8 cellular contexts compared by ENCODE assay signal in genomic region chr15:81752149-81752942, GRCh38.
DNase-seq lines count a peak whose midpoint lies in the region; ATAC-seq lines count a peak whose summit lies in the region.

No MANE protein-coding gene starts in this region.

- no peaks in the 10 kb centered on the region for H3K4me1 ChIP-seq in mesenchymal stem cell (ENCODE audit: control insufficient read depth, insufficient read depth, low read depth, low read length)
- H3K4me1 ChIP-seq in effector memory CD4-positive, alpha-beta T cell (ENCODE audit: control insufficient read depth, insufficient read depth, low read length, poor library complexity, severe bottlenecking): no peaks in the 10 kb centered on the region

- peak overlapping the region; percentile 13 for H3K9ac ChIP-seq in mesenchymal stem cell (ENCODE audit: low read length)

- H3K4me3 ChIP-seq in mesenchymal stem cell (ENCODE audit: insufficient read depth in 1 of 2, low read depth in 1 of 2, low read length in 2 of 2): no peak overlapping the region
- no peak overlapping the region for H3K4me3 ChIP-seq in effector memory CD4-positive, alpha-beta T cell (ENCODE audit: insufficient read depth, low read depth, low read length, poor library complexity, severe bottlenecking)

- H3K14ac ChIP-seq in mesenchymal stem cell (ENCODE audit: low read length in 2 of 2): no peak overlapping the region

- no peak overlapping the region for H2AK5ac ChIP-seq in mesenchymal stem cell (ENCODE audit: low read length, severe bottlenecking)

- H3K27ac ChIP-seq in mesenchymal stem cell (ENCODE audit: low read length, poor library complexity, severe bottlenecking): no peak overlapping the region
- no peak overlapping the region for H3K27ac ChIP-seq in effector memory CD4-positive, alpha-beta T cell (ENCODE audit: insufficient read depth, low read length, poor library complexity, severe bottlenecking)

- ATAC-seq in GM21447 (IDR thresholded peaks at IDR 0.05; ENCODE audit: unreplicated experiment) (no peak), HG02981 (IDR thresholded peaks at IDR 0.05; ENCODE audit: unreplicated experiment) (no peak)

- no peak overlapping the region for H4K8ac ChIP-seq in mesenchymal stem cell (ENCODE audit: low read length)

- H2BK120ac ChIP-seq in mesenchymal stem cell (ENCODE audit: low read depth, low read length): no peak overlapping the region

- H3K27me3 ChIP-seq in mesenchymal stem cell (ENCODE audit: control insufficient read depth in 1 of 2, insufficient read depth in 1 of 2, low read length in 2 of 2): peaks cover 0 to 4% of the 10 kb centered on the region in 2 experiments
- H3K27me3 ChIP-seq in effector memory CD4-positive, alpha-beta T cell (replicated peaks; ENCODE audit: control insufficient read depth, insufficient read depth, low read length, poor library complexity, severe bottlenecking): no peaks in the 10 kb centered on the region

- WGBS in mesenchymal stem cell: 68% methylated on average over 3 of the region's 5 CpGs

- H3K9me3 ChIP-seq in mesenchymal stem cell (ENCODE audit: control insufficient read depth, low read length): no peaks in the 10 kb centered on the region
- H3K9me3 ChIP-seq in effector memory CD4-positive, alpha-beta T cell (ENCODE audit: control insufficient read depth, low read length): no peaks in the 10 kb centered on the region

- no peak overlapping the region for H3K18ac ChIP-seq in mesenchymal stem cell (ENCODE audit: low read depth in 1 of 2, low read length in 2 of 2)

- no peak overlapping the region for H3K4ac ChIP-seq in mesenchymal stem cell (ENCODE audit: low read depth in 1 of 2, low read length in 2 of 2)

- no peak overlapping the region for H2AFZ ChIP-seq in mesenchymal stem cell (ENCODE audit: low read depth, low read length)

- no peak overlapping the region for H2BK5ac ChIP-seq in mesenchymal stem cell (ENCODE audit: low read depth, low read length, poor library complexity, severe bottlenecking)

- H2BK12ac ChIP-seq in mesenchymal stem cell (ENCODE audit: low read length in 2 of 2): no peak overlapping the region

- H3K23ac ChIP-seq in mesenchymal stem cell (ENCODE audit: low read length in 2 of 2): no peak overlapping the region

- H4K91ac ChIP-seq in mesenchymal stem cell (ENCODE audit: low read length): no peak overlapping the region

- no peak overlapping the region for H2BK15ac ChIP-seq in mesenchymal stem cell (ENCODE audit: low read depth, poor library complexity, severe bottlenecking)

- H3K79me1 ChIP-seq in mesenchymal stem cell (replicated peaks; ENCODE audit: low read length, poor library complexity, severe bottlenecking): no peaks in the 10 kb centered on the region

- no peaks in the 10 kb centered on the region for H3K36me3 ChIP-seq in mesenchymal stem cell (ENCODE audit: control insufficient read depth in 1 of 2, insufficient read depth in 2 of 2, low read depth in 1 of 2, low read length in 2 of 2)
- H3K36me3 ChIP-seq in effector memory CD4-positive, alpha-beta T cell (ENCODE audit: control insufficient read depth, insufficient read depth, low read length): no peaks in the 10 kb centered on the region

- H3K4me2 ChIP-seq in mesenchymal stem cell (ENCODE audit: low read length, poor library complexity, severe bottlenecking): no peak overlapping the region

- peak; percentile 84 for DNase-seq in DMS153 (lab: John Stamatoyannopoulos, UW)
- peak; percentile 32 for DNase-seq in NCI-H2196 treated with DMSO at 0.1 percent for 48 hours (lab: John Stamatoyannopoulos, UW; ENCODE audit: unreplicated experiment)
- peak; percentile 23 for DNase-seq in cerebellar cortex (ENCODE audit: low spot score)
- DNase-seq in mesenchymal stem cell: peak; percentile 38
- DNase-seq in effector memory CD4-positive, alpha-beta T cell: no peak
- DNase-seq in HPDE6-E6E7 (ENCODE audit: extremely low spot score): no peak

Comparison
In these comparisons a context has a peak if more than half of its experiments do, and no peak if none do; other contexts are left out.
1. DNase-seq: peak in DMS153 (single experiment), NCI-H2196 treated with DMSO at 0.1 percent for 48 hours (single experiment), cerebellar cortex (single experiment) and mesenchymal stem cell (single experiment); none in effector memory CD4-positive, alpha-beta T cell (0 of 3) and HPDE6-E6E7 (single experiment).